Comparison of ENCODE assay signal across 18 cellular contexts in the genomic region with DNA sequence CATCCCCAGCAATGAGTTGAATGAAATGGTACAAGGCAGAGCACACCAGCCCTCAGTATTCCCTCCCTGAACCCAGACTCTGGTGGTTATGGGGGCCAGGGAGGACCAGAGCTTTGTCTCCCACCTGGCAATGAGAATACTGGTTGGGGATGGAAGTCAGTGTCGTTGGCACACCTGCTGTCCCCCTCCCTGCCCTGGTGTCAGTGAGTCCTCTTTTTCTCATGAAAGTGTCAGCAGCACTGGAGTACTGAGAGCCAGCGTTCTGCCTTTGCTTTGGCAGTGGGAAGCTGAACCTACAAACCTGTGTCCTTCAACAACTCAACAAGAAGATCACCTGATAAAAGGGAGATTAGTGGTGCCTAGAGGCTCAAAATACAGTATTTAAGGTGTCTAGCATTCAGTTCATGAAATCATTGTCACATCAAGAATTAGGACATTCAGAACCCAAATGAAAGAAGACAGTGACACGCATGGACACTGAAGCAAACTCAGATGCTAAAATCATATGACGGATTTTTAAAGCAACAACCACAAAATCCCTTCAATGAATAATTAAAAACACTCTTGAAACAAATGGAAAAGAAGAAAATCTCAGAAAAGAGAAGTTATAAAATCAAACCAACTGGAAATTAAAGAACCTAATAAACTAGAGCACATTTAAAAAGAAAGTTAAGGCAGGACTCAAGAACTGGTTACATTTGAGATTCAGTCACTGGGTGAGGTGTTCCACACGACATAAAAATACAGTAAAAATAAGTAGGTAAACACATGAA.
DNase-seq lines count a peak whose midpoint lies in the region; ATAC-seq, FAIRE-seq and TF ChIP-seq lines count a peak whose summit lies in the region.
"Had no signal": no experiment of that assay in that cellular context is flagged by ENCODE, and none has a peak within 500 bp of the region (broad histone marks: within the 10 kb centered on the region; RNA-seq: fewer than 3 reads in every experiment).

No MANE protein-coding gene starts in this region.

- H4K20me1 ChIP-seq in DOHH2 (ENCODE audit: control insufficient read depth, insufficient read depth, low read depth, low read length) (no peaks in the 10 kb centered on the region), GM23338 (replicated peaks; ENCODE audit: insufficient read depth) (no peaks in the 10 kb centered on the region; the same call in none of the 2 replicates)

- peaks cover 94% of the 10 kb centered on the region for H3K27me3 Mint-ChIP-seq in GM23338 (ENCODE audit: insufficient read depth, low read depth, poor library complexity)
- H3K27me3 Mint-ChIP-seq in memory B cell, result no peaks in the 10 kb centered on the region

- DNase-seq in GM23338 (ENCODE audit: low spot score) (no peak), NCI-H1092 treated with DMSO at 0.1 percent for 48 hours (lab: John Stamatoyannopoulos, UW) (peak; percentile 18), memory B cell (ENCODE audit: low spot score in 2 of 2) (no peak), HTR-8/SVneo (ENCODE audit: insufficient read length, low spot score) (no peak), SKM-1 (lab: John Stamatoyannopoulos, UW; ENCODE audit: unreplicated experiment) (no peak)
- DNase-seq in activated naive CD4-positive, alpha-beta T cell treated with anti-CD3 and anti-CD28 coated beads, Interleukin-2, amount 50 U/mL, for 72 hours (ENCODE audit: low spot score in 2 of 2), result no peak
- DNase-seq: CD4-positive, alpha-beta T cell; DMS153; mammary epithelial cell; NCI-H1930; NCI-H446 treated with DMSO at 0.1 percent for 48 hours; stimulated activated naive CD4-positive, alpha-beta T cell; thyroid gland had no signal

- TF ChIP-seq POLR2A in GM18505 (IDR thresholded peaks at IDR 0.05; ENCODE audit: borderline replicate concordance, extremely low read depth, insufficient read depth, insufficient read length), result no peak

- H3K79me2 ChIP-seq in DOHH2 (ENCODE audit: control insufficient read depth, low read length) (0 out of 2 replicates have a peak, but pooled peaks cover 4% of the 10 kb centered on the region), GM23338 (replicated peaks; ENCODE audit: insufficient read depth) (no peaks in the 10 kb centered on the region)

- no peak for ATAC-seq in GM23338
- ATAC-seq in memory B cell (ENCODE audit: low read depth), result no peak
- ATAC-seq in activated naive CD4-positive, alpha-beta T cell treated with anti-CD3 and anti-CD28 coated beads, Interleukin-2, amount 50 U/mL, for 72 hours, result no peak
- ATAC-seq in GM18505 (IDR thresholded peaks at IDR 0.05; ENCODE audit: unreplicated experiment), result no peak

- no peaks in the 10 kb centered on the region for H3K36me3 Mint-ChIP-seq in GM23338 (ENCODE audit: low read depth)
- no peaks in the 10 kb centered on the region for H3K36me3 Mint-ChIP-seq in memory B cell
- no peaks in the 10 kb centered on the region for H3K36me3 Mint-ChIP-seq in activated naive CD4-positive, alpha-beta T cell treated with anti-CD3 and anti-CD28 coated beads, Interleukin-2, amount 50 U/mL, for 72 hours
- H3K36me3 Mint-ChIP-seq: brain had no signal

- H3K9me3 ChIP-seq in DOHH2 (ENCODE audit: control insufficient read depth, insufficient read depth, low read length), result no peaks in the 10 kb centered on the region
- H3K9me3 ChIP-seq: thyroid gland had no signal

- no peak overlapping the region for H3K4me3 Mint-ChIP-seq in GM23338
- peak overlapping the region; percentile 85 for H3K4me3 Mint-ChIP-seq in memory B cell
- H3K4me3 Mint-ChIP-seq: brain had no signal

- peaks cover 67% of the 10 kb centered on the region for H3F3A ChIP-seq in DOHH2 (ENCODE audit: control insufficient read depth, insufficient read depth)
- H3F3A ChIP-seq in GM23338 (replicated peaks; ENCODE audit: low read depth), result no peaks in the 10 kb centered on the region

- TF ChIP-seq CTCF in DOHH2 (IDR thresholded peaks at IDR 0.05; ENCODE audit: low read depth, low read length, poor library complexity, severe bottlenecking) (no peak), GM23338 (conservative IDR thresholded peaks at IDR 0.05; ENCODE audit: low read depth in 2 of 2) (no peak)

- no peak overlapping the region for H2AFZ ChIP-seq in GM23338

- peak overlapping the region; percentile 100 for H3K27ac ChIP-seq in DOHH2 (ENCODE audit: low read depth, low read length)
- no peak overlapping the region for H3K27ac ChIP-seq in GM23338 (ENCODE audit: low read depth)
- H3K27ac ChIP-seq: HL-60, thyroid gland had no signal

- FAIRE-seq in HTR-8/SVneo (lab: Jason Lieb, UNC), result no peak
- FAIRE-seq: colon had no signal

- H3K4me1 ChIP-seq in DOHH2 (ENCODE audit: control insufficient read depth, low read length), result peaks cover 97% of the 10 kb centered on the region
- H3K4me1 ChIP-seq in GM23338 (ENCODE audit: insufficient read depth), result no peaks in the 10 kb centered on the region
- H3K4me1 ChIP-seq: thyroid gland had no signal

- H3K27ac Mint-ChIP-seq in GM23338, result no peak overlapping the region
- H3K27ac Mint-ChIP-seq in memory B cell, result peak overlapping the region; percentile 99
- H3K27ac Mint-ChIP-seq in activated naive CD4-positive, alpha-beta T cell treated with anti-CD3 and anti-CD28 coated beads, Interleukin-2, amount 50 U/mL, for 72 hours, result peak overlapping the region in 1 of 2 donors; percentile 83
- H3K27ac Mint-ChIP-seq: brain had no signal

- H3K4me2 ChIP-seq in DOHH2 (ENCODE audit: low read length) (peak overlapping the region; percentile 99), GM23338 (no peak overlapping the region)

- peaks cover 22% of the 10 kb centered on the region for H3K36me3 ChIP-seq in DOHH2 (ENCODE audit: control insufficient read depth, low read length)
- no peaks in the 10 kb centered on the region for H3K36me3 ChIP-seq in GM23338 (ENCODE audit: insufficient read depth)
- H3K36me3 ChIP-seq: thyroid gland had no signal

- H3K4me3 ChIP-seq in DOHH2 (ENCODE audit: low read length) (peak overlapping the region; percentile 74), GM23338 (no peak overlapping the region)
- H3K4me3 ChIP-seq: thyroid gland had no signal

- 0 out of 3 replicates have a peak, but pooled peaks cover 4% of the 10 kb centered on the region for H3K9me3 Mint-ChIP-seq in GM23338
- H3K9me3 Mint-ChIP-seq in memory B cell, result no peaks in the 10 kb centered on the region
- no peaks in the 10 kb centered on the region for H3K9me3 Mint-ChIP-seq in activated naive CD4-positive, alpha-beta T cell treated with anti-CD3 and anti-CD28 coated beads, Interleukin-2, amount 50 U/mL, for 72 hours
- H3K9me3 Mint-ChIP-seq: CD4-positive, alpha-beta T cell had no signal

- H3K4me1 Mint-ChIP-seq in GM23338 (no peaks in the 10 kb centered on the region), memory B cell (peaks cover 62% of the 10 kb centered on the region)

- H3K9me2 ChIP-seq in DOHH2 (replicated peaks; ENCODE audit: control insufficient read depth, low read length), result no peaks in the 10 kb centered on the region
- no peaks in the 10 kb centered on the region for H3K9me2 ChIP-seq in GM23338 (ENCODE audit: insufficient read depth)

- H3K27me3 ChIP-seq in DOHH2 (ENCODE audit: control insufficient read depth, low read length), result no peaks in the 10 kb centered on the region
- peaks cover 100% of the 10 kb centered on the region for H3K27me3 ChIP-seq in GM23338 (ENCODE audit: insufficient read depth)
- H3K27me3 ChIP-seq: thyroid gland had no signal

TF ChIP-seq in GM23338, 12 proteins besides CTCF, POLR2A, EP300 and RAD21:
- TF ChIP-seq EZH2phosphoT487 (IDR thresholded peaks at IDR 0.05; ENCODE audit: unreplicated experiment) (no peak), EZH2 (IDR thresholded peaks at IDR 0.05; ENCODE audit: low read depth, unreplicated experiment) (peak; percentile 34)
